16 cellular contexts compared by ENCODE assay signal in the genomic region with DNA sequence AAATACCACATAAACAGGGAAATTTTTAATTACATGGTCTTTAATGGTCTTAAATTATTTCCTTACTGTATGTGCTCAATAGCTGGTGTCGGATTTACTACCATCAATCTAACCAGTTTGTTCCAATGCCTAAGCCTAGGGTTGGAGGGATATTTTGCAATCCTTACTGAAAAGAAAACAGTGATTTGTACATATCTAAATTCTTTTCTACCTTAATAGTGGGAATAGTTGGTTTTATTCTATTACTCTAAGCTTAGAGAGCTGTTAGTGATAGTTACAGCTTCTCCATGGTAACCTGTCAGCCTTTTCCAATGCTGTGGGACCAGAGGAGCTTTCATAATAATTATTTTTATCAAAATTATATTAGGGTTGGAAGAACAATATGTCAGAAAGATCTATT.
"Had no signal": no experiment of that assay in that cellular context is flagged by ENCODE, and none has a peak within 500 bp of the region (broad histone marks: within the 10 kb centered on the region; RNA-seq: fewer than 3 reads in every experiment).

No MANE protein-coding gene starts in this region.

- H3K4me3 ChIP-seq: breast epithelium, esophagus muscularis mucosa, lower lobe of right lung, neural progenitor cell, ovary, tibial artery, vagina had no signal

- H3K27me3 ChIP-seq: breast epithelium, esophagus muscularis mucosa, neural progenitor cell, ovary, tibial artery, vagina had no signal

- DNase-seq: activated naive CD4-positive, alpha-beta T cell; activated naive CD8-positive, alpha-beta T cell treated with anti-CD3 and anti-CD28 coated beads, Interleukin-2, amount 10 ng/mL, durations not matched to agents 7 days and 5 days; aorta; foreskin melanocyte; lower lobe of right lung; ovary; stimulated activated CD4-positive, alpha-beta T cell treated with anti-CD3 and anti-CD28 coated beads, Interleukin-4, amount 100 ng/mL, for 1 hour; stimulated activated naive B cell treated with anti-CD40 and anti-IgM and Interleukin-4, amounts not matched to agents 10 μg/mL and 1 μg/mL and 100 μg/mL, for 72 hours; T-cell; T-helper 9 cell; tibial artery had no signal

- ATAC-seq: activated CD4-positive, CD25-positive, alpha-beta regulatory T cell treated with anti-CD3 and anti-CD28 coated beads, Interleukin-2, amount 50 U/mL, for 24 hours; lower lobe of right lung; stimulated activated naive B cell treated with anti-CD40 and anti-IgM and Interleukin-4, amounts not matched to agents 10 μg/mL and 1 μg/mL and 100 μg/mL, for 72 hours; T-cell had no signal

- H3K36me3 ChIP-seq: breast epithelium, esophagus muscularis mucosa, lower lobe of right lung, neural progenitor cell, ovary, tibial artery, vagina had no signal

- H3K27ac ChIP-seq: breast epithelium, esophagus muscularis mucosa, lower lobe of right lung, neural progenitor cell, ovary, tibial artery, vagina had no signal

- H2AFZ ChIP-seq: neural progenitor cell had no signal

- H3K9ac ChIP-seq: neural progenitor cell had no signal

- H3K4me2 ChIP-seq: neural progenitor cell had no signal

- H3K9me3 ChIP-seq: breast epithelium, esophagus muscularis mucosa, lower lobe of right lung, ovary, tibial artery, vagina had no signal

- H3K4me1 ChIP-seq: breast epithelium, neural progenitor cell had no signal
